10 cellular contexts compared by ENCODE assay signal in genomic region chr10:74871595-74872382, GRCh38. TPM values are rescaled to one million over a fixed set of nuclear protein-coding genes. Genes with fewer than 3 reads are reported as not detected.
DNase-seq lines count a peak whose midpoint lies in the region; ATAC-seq, FAIRE-seq and TF ChIP-seq lines count a peak whose summit lies in the region.
"Had no signal": no experiment of that assay in that cellular context is flagged by ENCODE, and none has a peak within 500 bp of the region (broad histone marks: within the 10 kb centered on the region; RNA-seq: fewer than 3 reads in every experiment).

No MANE protein-coding gene starts in this region.

- H3K27me3 ChIP-seq in hepatocyte: no peaks in the 10 kb centered on the region
- H3K27me3 ChIP-seq in vagina: no peaks in the 10 kb centered on the region

- H3K36me3 ChIP-seq in hepatocyte (replicated peaks; ENCODE audit: insufficient read depth, low read depth) (no peaks in the 10 kb centered on the region), vagina (no peaks in the 10 kb centered on the region)
- H3K36me3 ChIP-seq: lower lobe of right lung had no signal

- no peak overlapping the region for H2AFZ ChIP-seq in hepatocyte

- TF ChIP-seq CTCF in hepatocyte (IDR thresholded peaks at IDR 0.05; ENCODE audit: poor library complexity) (no peak), vagina (IDR thresholded peaks at IDR 0.05) (no peak)

- no peak overlapping the region for H3K4me2 ChIP-seq in hepatocyte

- H4K20me1 ChIP-seq in hepatocyte (ENCODE audit: insufficient read depth, poor library complexity, severe bottlenecking): peaks cover 80% of the 10 kb centered on the region

- H3K79me2 ChIP-seq in hepatocyte: peaks cover 89% of the 10 kb centered on the region

- H3K9me3 ChIP-seq in hepatocyte (ENCODE audit: low read depth): no peaks in the 10 kb centered on the region
- H3K9me3 ChIP-seq in vagina: no peaks in the 10 kb centered on the region
- H3K9me3 ChIP-seq: lower lobe of right lung had no signal

- 93% methylated on average over 5 of the region's 5 CpGs for whole genome bisulfite sequencing in hepatocyte (ENCODE audit: low lambda C conversion rate, missing lambda C conversion rate)

- no peaks in the 10 kb centered on the region for H3K9me2 ChIP-seq in hepatocyte (replicated peaks; ENCODE audit: insufficient read depth)

- peak; percentile 81 for FAIRE-seq in GM18507 (lab: Jason Lieb, UNC)

- peaks cover 18% of the 10 kb centered on the region for H3K4me1 ChIP-seq in hepatocyte (ENCODE audit: insufficient read depth)
- peaks cover 49% of the 10 kb centered on the region for H3K4me1 ChIP-seq in vagina

- H3K27ac ChIP-seq in hepatocyte: no peak overlapping the region
- H3K27ac ChIP-seq in vagina: no peak overlapping the region
- no peak overlapping the region for H3K27ac ChIP-seq in substantia nigra (ENCODE audit: low read depth, low read length, poor library complexity, severe bottlenecking)
- H3K27ac ChIP-seq: lower lobe of right lung had no signal

- no peak overlapping the region for H3K4me3 ChIP-seq in hepatocyte
- H3K4me3 ChIP-seq in vagina: no peak overlapping the region
- H3K4me3 ChIP-seq: lower lobe of right lung had no signal

- intact Hi-C loops in vagina (cut with DNase I): no loop called here

- DNase-seq in GM18507 (ENCODE audit: extremely low spot score, insufficient read length, low read depth) (peak; percentile 33), hepatocyte (ENCODE audit: low spot score) (peak; percentile 10), HUDEP-2 (lab: John Stamatoyannopoulos, UW; ENCODE audit: unreplicated experiment in 76 of 76) (no peak), vagina (ENCODE audit: extremely low spot score in 2 of 2) (no peak), substantia nigra (lab: John Stamatoyannopoulos, UW) (no peak), glomerular visceral epithelial cell (ENCODE audit: extremely low spot score) (no peak)
- DNase-seq: lower lobe of right lung, NCI-H524 had no signal

- no peak for TF ChIP-seq POLR2A in vagina (IDR thresholded peaks at IDR 0.05)

- ATAC-seq in GM21423 (IDR thresholded peaks at IDR 0.05; ENCODE audit: unreplicated experiment) (peak; percentile 85), HG03520 (IDR thresholded peaks at IDR 0.05; ENCODE audit: unreplicated experiment) (peak; percentile 91)

RNA-seq across cellular contexts. Expression of gene KAT6B, which starts 45.4 kb away (rescaled TPM):
- total RNA-seq in hepatocyte (28.8 and 36.2 TPM in 2 replicates), vagina (59.2 TPM)
- 15.8 and 17.0 TPM in 2 replicates for polyA plus RNA-seq in hepatocyte

Comparison
In these comparisons a context has a peak if more than half of its experiments do, and no peak if none do; other contexts are left out.
1. DNase-seq: peak in GM18507 (single experiment) and hepatocyte (single experiment); none in HUDEP-2 (0 of 76), vagina (0 of 2), substantia nigra (0 of 49) and glomerular visceral epithelial cell (single experiment).